Comparison of ENCODE assay signal across 4 cellular contexts in the genomic region with DNA sequence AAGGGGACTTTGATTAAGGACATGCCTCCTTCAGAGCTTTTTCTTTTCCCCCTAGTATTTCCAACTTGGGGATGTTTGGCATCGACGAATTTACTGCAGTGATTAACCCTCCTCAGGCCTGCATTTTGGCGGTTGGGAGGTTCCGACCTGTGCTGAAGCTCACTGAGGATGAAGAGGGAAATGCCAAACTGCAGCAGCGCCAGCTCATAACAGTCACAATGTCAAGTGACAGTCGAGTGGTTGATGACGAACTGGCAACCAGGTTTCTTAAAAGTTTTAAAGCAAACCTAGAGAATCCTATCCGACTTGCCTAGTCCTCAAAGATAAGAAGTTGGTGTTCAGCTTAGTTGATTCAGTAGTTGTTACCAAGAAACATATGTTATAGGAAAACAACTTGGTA.
"Had no signal": no experiment of that assay in that cellular context is flagged by ENCODE, and none has a peak within 500 bp of the region (broad histone marks: within the 10 kb centered on the region; RNA-seq: fewer than 3 reads in every experiment).

No MANE protein-coding gene starts in this region.

- H3K4me1 Mint-ChIP-seq: GM23338, H9 had no signal

- H3K9me3 Mint-ChIP-seq: GM23338, H9, IgD-negative memory B cell had no signal

- H3K4me3 ChIP-seq: GM23338 had no signal

- ATAC-seq: GM23338 had no signal

- H3K27ac Mint-ChIP-seq: GM23338, H9 had no signal

- H3K4me3 Mint-ChIP-seq: GM23338, H9, IgD-negative memory B cell had no signal

- H3K27me3 Mint-ChIP-seq: IgD-negative memory B cell had no signal

- DNase-seq: H9, HCEC 1CT had no signal
